19 cellular contexts compared by ENCODE assay signal in genomic region chr2:9222246-9222898, GRCh38. TPM values are rescaled to one million over a fixed set of nuclear protein-coding genes. Genes with fewer than 3 reads are reported as not detected.
A peak's percentile ranks its signal among the peaks of the same experiment; 100 is the strongest.
DNase-seq lines count a peak whose midpoint lies in the region; ATAC-seq and TF ChIP-seq lines count a peak whose summit lies in the region.
"Had no signal": no experiment of that assay in that cellular context is flagged by ENCODE, and none has a peak within 500 bp of the region (broad histone marks: within the 10 kb centered on the region; RNA-seq: fewer than 3 reads in every experiment).

No MANE protein-coding gene starts in this region.

- H3K9me3 ChIP-seq in vagina (no peaks in the 10 kb centered on the region), ovary (no peaks in the 10 kb centered on the region)
- H3K9me3 ChIP-seq: Caco-2, HAP-1, SJSA1 had no signal

- no peak overlapping the region for H3K4me3 ChIP-seq in vagina
- no peak overlapping the region for H3K4me3 ChIP-seq in ovary
- no peak overlapping the region for H3K4me3 ChIP-seq in foreskin fibroblast (ENCODE audit: low read depth in 1 of 2, low read length in 2 of 2)
- H3K4me3 ChIP-seq: HAP-1, SJSA1, skin epidermis had no signal

- H3K9me3 Mint-ChIP-seq in brain, result peaks cover 8 to 15% (median 13%) of the 10 kb centered on the region in 5 experiments
- peaks cover 9% of the 10 kb centered on the region for H3K9me3 Mint-ChIP-seq in osteocyte (ENCODE audit: unreplicated experiment)

- peaks cover 45% of the 10 kb centered on the region for H3K36me3 Mint-ChIP-seq in brain
- H3K36me3 Mint-ChIP-seq in osteocyte (ENCODE audit: unreplicated experiment), result peaks cover 12% of the 10 kb centered on the region

- TF ChIP-seq POLR2A in vagina (IDR thresholded peaks at IDR 0.05) (no peak), ovary (IDR thresholded peaks at IDR 0.05) (no peak)

- WGBS in ovary, 3 donors, result 24 to 48% (median 37%) methylated on average over 9 of the region's 9 CpGs

- intact Hi-C loops in Right ventricle myocardium superior (cut with DNase I) (no loop called here), vagina (cut with DNase I) (no loop called here), ovary (cut with DNase I) (no loop called here)

- TF ChIP-seq CTCF in brain (conservative IDR thresholded peaks at IDR 0.05) (no peak), osteocyte (IDR thresholded peaks at IDR 0.05) (no peak), vagina (IDR thresholded peaks at IDR 0.05) (no peak), ovary (IDR thresholded peaks at IDR 0.05) (no peak), foreskin fibroblast (IDR thresholded peaks at IDR 0.05; ENCODE audit: low read depth, low read length) (no peak)

- H3K27me3 ChIP-seq in vagina (no peaks in the 10 kb centered on the region), ovary (no peaks in the 10 kb centered on the region)
- H3K27me3 ChIP-seq: SJSA1 had no signal

- ATAC-seq in Right ventricle myocardium superior (ENCODE audit: poor library complexity), result peak; percentile 71
- ATAC-seq: T-helper 17 cell, WTC11 had no signal

- H3K4me1 ChIP-seq in vagina (peaks cover 85% of the 10 kb centered on the region), ovary (ENCODE audit: insufficient read depth) (peaks cover 22% of the 10 kb centered on the region)
- H3K4me1 ChIP-seq: Caco-2, HAP-1 had no signal

- no peak for DNase-seq in Right ventricle myocardium superior
- DNase-seq in osteocyte (ENCODE audit: extremely low spot score, unreplicated experiment), result peak; percentile 42
- DNase-seq in vagina (ENCODE audit: extremely low spot score in 2 of 2), result peak; percentile 64 to 69
- DNase-seq in ovary, result no peak
- DNase-seq in foreskin fibroblast, result no peak
- no peak for DNase-seq in activated CD4-positive, alpha-beta T cell treated with anti-CD3 and anti-CD28 coated beads, Interleukin-2, amount 50 U/mL, for 48 hours
- DNase-seq: Caco-2; EL; NCI-H187 treated with DMSO at 0.1 percent for 48 hours; NCI-H345; stimulated activated CD4-positive, alpha-beta T cell treated with anti-CD3 and anti-CD28 coated beads, Interleukin-4, amount 100 ng/mL, for 1 hour; T-helper 17 cell had no signal

- H3K27ac Mint-ChIP-seq in brain, result peak overlapping the region in 3 of 5 experiments; percentile 11 to 28 (median 26)
- H3K27ac Mint-ChIP-seq in osteocyte (ENCODE audit: unreplicated experiment), result no peak overlapping the region
- H3K27ac Mint-ChIP-seq: activated naive CD8-positive, alpha-beta T cell; B cell; T-helper 17 cell; WTC11 had no signal

- peaks cover 70% of the 10 kb centered on the region for H3K4me1 Mint-ChIP-seq in brain
- peaks cover 74% of the 10 kb centered on the region for H3K4me1 Mint-ChIP-seq in osteocyte (ENCODE audit: unreplicated experiment)
- H3K4me1 Mint-ChIP-seq: B cell, T-helper 17 cell had no signal

- no peaks in the 10 kb centered on the region for H3K27me3 Mint-ChIP-seq in brain
- H3K27me3 Mint-ChIP-seq in osteocyte (ENCODE audit: unreplicated experiment), result no peaks in the 10 kb centered on the region

- H3K27ac ChIP-seq in vagina (peak overlapping the region; percentile 56), ovary (peak overlapping the region in 1 of 2 donors; percentile 27)
- H3K27ac ChIP-seq: SJSA1 had no signal

- no peak for TF ChIP-seq EP300 in ovary (IDR thresholded peaks at IDR 0.05)

- peak overlapping the region in 1 of 5 experiments; percentile 6 for H3K4me3 Mint-ChIP-seq in brain
- H3K4me3 Mint-ChIP-seq in osteocyte (ENCODE audit: unreplicated experiment), result no peak overlapping the region
- H3K4me3 Mint-ChIP-seq: activated naive CD8-positive, alpha-beta T cell; B cell; T-helper 17 cell; WTC11 had no signal

- H3K36me3 ChIP-seq in vagina (no peaks in the 10 kb centered on the region), ovary (no peaks in the 10 kb centered on the region)
- H3K36me3 ChIP-seq: HAP-1, SJSA1 had no signal

RNA-seq across cellular contexts. Expression of gene ASAP2, which starts 15.8 kb away (rescaled TPM):
- polyA plus RNA-seq in brain (ENCODE audit: insufficient read depth, low read depth, low replicate concordance), result 7.0 TPM
- 10.7 TPM for total RNA-seq in Right ventricle myocardium superior
- total RNA-seq in osteocyte, result 91.0 and 94.7 TPM in 2 replicates
- 36.3 TPM for total RNA-seq in vagina
- 10 to 100 TPM; 11.3 to 22.7 (median 17.3) TPM for total RNA-seq in ovary
- 10 to 100 TPM; 10.3 to 15.5 TPM for polyA plus RNA-seq in ovary
- total RNA-seq: B cell had no signal

Comparison
In these comparisons a context has a peak if more than half of its experiments do, and no peak if none do; other contexts are left out.
1. DNase-seq: peak in osteocyte (single experiment) and vagina (2 of 2); none in Right ventricle myocardium superior (single experiment), ovary (0 of 5), foreskin fibroblast (0 of 2) and activated CD4-positive, alpha-beta T cell treated with anti-CD3 and anti-CD28 coated beads, Interleukin-2, amount 50 U/mL, for 48 hours (0 of 2).